ENCODE assay signal across 18 cellular contexts in the genomic region with DNA sequence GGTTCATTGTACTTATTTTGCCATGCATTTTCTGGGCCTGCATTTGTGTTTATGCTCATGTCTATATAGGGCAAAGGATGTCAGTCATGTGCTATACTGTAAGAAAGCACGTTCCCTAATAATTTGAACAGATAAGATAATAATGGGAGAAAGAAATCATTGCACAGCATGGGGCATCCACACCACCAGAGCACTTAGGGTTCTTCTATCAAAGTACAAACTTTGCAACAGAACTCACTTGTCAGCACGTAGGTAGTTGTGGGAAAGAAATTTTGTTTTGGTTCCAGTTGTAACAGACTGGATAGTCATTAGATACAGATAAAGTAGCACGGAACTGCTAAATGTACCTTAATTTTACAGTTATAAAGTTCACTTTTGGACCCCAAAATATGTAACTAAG. TPM values are rescaled to one million over a fixed set of nuclear protein-coding genes. Genes with fewer than 3 reads are reported as not detected.
DNase-seq lines count a peak whose midpoint lies in the region; ATAC-seq and TF ChIP-seq lines count a peak whose summit lies in the region.
"Had no signal": no experiment of that assay in that cellular context is flagged by ENCODE, and none has a peak within 500 bp of the region (broad histone marks: within the 10 kb centered on the region; RNA-seq: fewer than 3 reads in every experiment).

No MANE protein-coding gene starts in this region.

- no peaks in the 10 kb centered on the region for H3K27me3 ChIP-seq in cardiac muscle cell
- H3K27me3 ChIP-seq: breast epithelium, esophagus muscularis mucosa, tibial nerve had no signal

- ATAC-seq in activated T-cell treated with anti-CD3 and anti-CD28 coated beads, Interleukin-2, amount 50 U/mL, for 4 hours, result no peak
- ATAC-seq in stimulated activated effector memory CD8-positive, alpha-beta T cell treated with anti-CD3 and anti-CD28 coated beads, Interleukin-12 subunit alpha, Interleukin-12 subunit beta, amount 100 ng/mL, for 72 hours, result no peak
- ATAC-seq: GM23338 had no signal

- peak overlapping the region; percentile 64 for H3K27ac ChIP-seq in cardiac muscle cell
- H3K27ac ChIP-seq: breast epithelium had no signal

- peaks cover 30% of the 10 kb centered on the region for H3K36me3 ChIP-seq in cardiac muscle cell
- H3K36me3 ChIP-seq: breast epithelium had no signal

- peaks cover 32% of the 10 kb centered on the region for H3K4me1 ChIP-seq in cardiac muscle cell (ENCODE audit: low read depth)

- H3K4me1 Mint-ChIP-seq in activated T-cell treated with anti-CD3 and anti-CD28 coated beads, Interleukin-2, amount 50 U/mL, for 24 hours (ENCODE audit: low read depth), result peaks cover 87% of the 10 kb centered on the region
- H3K4me1 Mint-ChIP-seq in activated T-cell treated with anti-CD3 and anti-CD28 coated beads, Interleukin-2, amount 50 U/mL, for 4 hours (ENCODE audit: low read depth), result peaks cover 65% of the 10 kb centered on the region
- H3K4me1 Mint-ChIP-seq in IgD-negative memory B cell, result peaks cover 44 to 45% (median 44%) of the 10 kb centered on the region in 3 donors
- peaks cover 58% of the 10 kb centered on the region for H3K4me1 Mint-ChIP-seq in stimulated activated effector memory CD8-positive, alpha-beta T cell treated with anti-CD3 and anti-CD28 coated beads, Interleukin-12 subunit alpha, Interleukin-12 subunit beta, amount 100 ng/mL, for 72 hours

- H3K4me3 Mint-ChIP-seq in activated T-cell treated with anti-CD3 and anti-CD28 coated beads, Interleukin-2, amount 50 U/mL, for 24 hours, result no peak overlapping the region
- H3K4me3 Mint-ChIP-seq in activated T-cell treated with anti-CD3 and anti-CD28 coated beads, Interleukin-2, amount 50 U/mL, for 4 hours, result no peak overlapping the region
- H3K4me3 Mint-ChIP-seq in IgD-negative memory B cell, result peak overlapping the region in 3 of 4 donors; percentile 9 to 32 (median 18)
- H3K4me3 Mint-ChIP-seq in stimulated activated effector memory CD8-positive, alpha-beta T cell treated with anti-CD3 and anti-CD28 coated beads, Interleukin-12 subunit alpha, Interleukin-12 subunit beta, amount 100 ng/mL, for 72 hours, result no peak overlapping the region
- H3K4me3 Mint-ChIP-seq: activated CD4-positive, alpha-beta T cell treated with anti-CD3 and anti-CD28 coated beads, Interleukin-2, amount 10 ng/mL, durations not matched to agents 7 days and 5 days; GM23338; neural crest cell had no signal

- H3K9me3 ChIP-seq in cardiac muscle cell (ENCODE audit: low read depth), result no peaks in the 10 kb centered on the region
- H3K9me3 ChIP-seq: breast epithelium, esophagus muscularis mucosa, tibial nerve had no signal

- H3K9me3 Mint-ChIP-seq in activated T-cell treated with anti-CD3 and anti-CD28 coated beads, Interleukin-2, amount 50 U/mL, for 24 hours, result no peaks in the 10 kb centered on the region
- no peaks in the 10 kb centered on the region for H3K9me3 Mint-ChIP-seq in activated T-cell treated with anti-CD3 and anti-CD28 coated beads, Interleukin-2, amount 50 U/mL, for 4 hours
- no peaks in the 10 kb centered on the region for H3K9me3 Mint-ChIP-seq in IgD-negative memory B cell
- H3K9me3 Mint-ChIP-seq in stimulated activated effector memory CD8-positive, alpha-beta T cell treated with anti-CD3 and anti-CD28 coated beads, Interleukin-12 subunit alpha, Interleukin-12 subunit beta, amount 100 ng/mL, for 72 hours, result no peaks in the 10 kb centered on the region
- H3K9me3 Mint-ChIP-seq: activated CD4-positive, alpha-beta T cell treated with anti-CD3 and anti-CD28 coated beads, Interleukin-2, amount 10 ng/mL, durations not matched to agents 7 days and 5 days; GM23338; neural crest cell had no signal

- H3K36me3 Mint-ChIP-seq in activated T-cell treated with anti-CD3 and anti-CD28 coated beads, Interleukin-2, amount 50 U/mL, for 24 hours (ENCODE audit: low read depth), result peaks cover 97% of the 10 kb centered on the region
- H3K36me3 Mint-ChIP-seq in activated T-cell treated with anti-CD3 and anti-CD28 coated beads, Interleukin-2, amount 50 U/mL, for 4 hours (ENCODE audit: insufficient read depth), result peaks cover 44% of the 10 kb centered on the region
- peaks cover 6% of the 10 kb centered on the region for H3K36me3 Mint-ChIP-seq in IgD-negative memory B cell
- peaks cover 100% of the 10 kb centered on the region for H3K36me3 Mint-ChIP-seq in stimulated activated effector memory CD8-positive, alpha-beta T cell treated with anti-CD3 and anti-CD28 coated beads, Interleukin-12 subunit alpha, Interleukin-12 subunit beta, amount 100 ng/mL, for 72 hours

- H3K27me3 Mint-ChIP-seq in activated T-cell treated with anti-CD3 and anti-CD28 coated beads, Interleukin-2, amount 50 U/mL, for 24 hours, result no peaks in the 10 kb centered on the region
- no peaks in the 10 kb centered on the region for H3K27me3 Mint-ChIP-seq in activated T-cell treated with anti-CD3 and anti-CD28 coated beads, Interleukin-2, amount 50 U/mL, for 4 hours (ENCODE audit: low read depth)
- H3K27me3 Mint-ChIP-seq in IgD-negative memory B cell, result no peaks in the 10 kb centered on the region
- H3K27me3 Mint-ChIP-seq: activated CD4-positive, alpha-beta T cell treated with anti-CD3 and anti-CD28 coated beads, Interleukin-2, amount 10 ng/mL, durations not matched to agents 7 days and 5 days had no signal

- no peak for DNase-seq in activated T-cell treated with anti-CD3 and anti-CD28 coated beads, Interleukin-2, amount 50 U/mL, for 24 hours
- DNase-seq in activated T-cell treated with anti-CD3 and anti-CD28 coated beads, Interleukin-2, amount 50 U/mL, for 4 hours, result no peak
- DNase-seq in cardiac muscle cell (ENCODE audit: low read depth in 1 of 2, low spot score in 1 of 2) (peak in 1 of 2 donors; percentile 25), hypothalamus (lab: John Stamatoyannopoulos, UW) (no peak), cerebellum (ENCODE audit: low spot score) (no peak), cerebellar nuclear complex (lab: John Stamatoyannopoulos, UW) (no peak)
- DNase-seq in stimulated activated effector memory CD8-positive, alpha-beta T cell treated with anti-CD3 and anti-CD28 coated beads, Interleukin-12 subunit alpha, Interleukin-12 subunit beta, amount 100 ng/mL, for 72 hours (ENCODE audit: low spot score in 2 of 2), result no peak
- DNase-seq: activated CD4-positive, alpha-beta T cell treated with anti-CD3 and anti-CD28 coated beads, Interleukin-2, amount 10 ng/mL, durations not matched to agents 7 days and 5 days; mesenchymal stem cell; NCI-H1436 treated with DMSO at 0.1 percent for 48 hours; NCI-H82; stimulated activated CD4-positive, alpha-beta T cell treated with anti-CD3 and anti-CD28 coated beads, Interleukin-12 subunit alpha, Interleukin-12 subunit beta, amount 100 ng/mL, for 4 hours had no signal

- no peak for TF ChIP-seq CTCF in cardiac muscle cell (IDR thresholded peaks at IDR 0.05; ENCODE audit: low read depth, low read length)

- no peak overlapping the region for H3K4me3 ChIP-seq in cardiac muscle cell
- H3K4me3 ChIP-seq: breast epithelium, esophagus muscularis mucosa, GM23338, tibial nerve had no signal

- peak overlapping the region; percentile 85 for H3K27ac Mint-ChIP-seq in activated T-cell treated with anti-CD3 and anti-CD28 coated beads, Interleukin-2, amount 50 U/mL, for 24 hours
- H3K27ac Mint-ChIP-seq in IgD-negative memory B cell, result peak overlapping the region in 1 of 3 donors; percentile 68
- H3K27ac Mint-ChIP-seq in stimulated activated effector memory CD8-positive, alpha-beta T cell treated with anti-CD3 and anti-CD28 coated beads, Interleukin-12 subunit alpha, Interleukin-12 subunit beta, amount 100 ng/mL, for 72 hours, result peak overlapping the region; percentile 65
- H3K27ac Mint-ChIP-seq: activated CD4-positive, alpha-beta T cell treated with anti-CD3 and anti-CD28 coated beads, Interleukin-2, amount 10 ng/mL, durations not matched to agents 7 days and 5 days; GM23338 had no signal

RNA-seq across cellular contexts. Expression of gene PPP1CC, which starts 10.1 kb away (rescaled TPM):
- 100 to 1,000 TPM; 345 to 413 (median 354) TPM for total RNA-seq in activated T-cell treated with anti-CD3 and anti-CD28 coated beads, Interleukin-2, amount 50 U/mL, for 4 hours
- polyA plus RNA-seq in IgD-negative memory B cell (184 TPM), cardiac muscle cell (85.2 and 124 TPM in 2 replicates)
- total RNA-seq in cardiac muscle cell (118 and 150 TPM in 2 replicates), cerebellum (129 TPM)

RNA-seq across cellular contexts. Expression of gene HVCN1, which starts 43.7 kb away (rescaled TPM):
- 1 to 10 TPM; 6.1 to 8.1 (median 7.2) TPM for total RNA-seq in activated T-cell treated with anti-CD3 and anti-CD28 coated beads, Interleukin-2, amount 50 U/mL, for 4 hours
- polyA plus RNA-seq in IgD-negative memory B cell, result 441 TPM
- total RNA-seq in cardiac muscle cell, result 2.9 and 8.7 TPM in 2 replicates
- 3.8 and 6.1 TPM in 2 replicates for polyA plus RNA-seq in cardiac muscle cell
- 4.1 TPM for total RNA-seq in cerebellum

Comparison
In these comparisons a context has a peak if more than half of its experiments do, and no peak if none do; other contexts are left out.
1. H3K4me3 Mint-ChIP-seq: peak in IgD-negative memory B cell (3 of 4); none in activated T-cell treated with anti-CD3 and anti-CD28 coated beads, Interleukin-2, amount 50 U/mL, for 24 hours (single experiment), activated T-cell treated with anti-CD3 and anti-CD28 coated beads, Interleukin-2, amount 50 U/mL, for 4 hours (single experiment) and stimulated activated effector memory CD8-positive, alpha-beta T cell treated with anti-CD3 and anti-CD28 coated beads, Interleukin-12 subunit alpha, Interleukin-12 subunit beta, amount 100 ng/mL, for 72 hours (single experiment).